ENCODE assay signal across 11 cellular contexts in the genomic region with DNA sequence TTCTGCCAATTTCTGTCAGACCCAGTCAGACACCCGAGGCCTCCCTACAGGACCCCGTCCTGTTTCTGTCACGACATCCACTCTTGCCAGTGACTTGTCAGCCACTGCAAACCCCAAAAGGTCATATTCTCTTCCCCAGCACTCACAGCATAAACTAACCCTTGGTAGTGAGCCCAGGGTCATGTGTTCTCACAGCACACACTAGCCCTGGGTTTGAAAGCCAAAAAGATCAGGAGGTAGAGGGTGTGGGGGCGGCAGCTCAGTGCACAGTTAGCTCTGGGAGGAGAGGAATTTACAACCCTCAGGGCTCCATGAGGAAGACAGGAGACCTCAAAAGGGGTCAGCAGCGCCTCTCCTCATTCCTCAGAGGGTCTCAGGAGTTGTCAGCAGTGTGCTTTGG. TPM values are rescaled to one million over a fixed set of nuclear protein-coding genes. Genes with fewer than 3 reads are reported as not detected.
DNase-seq lines count a peak whose midpoint lies in the region; ATAC-seq, FAIRE-seq and TF ChIP-seq lines count a peak whose summit lies in the region.
"Had no signal": no experiment of that assay in that cellular context is flagged by ENCODE, and none has a peak within 500 bp of the region (broad histone marks: within the 10 kb centered on the region; RNA-seq: fewer than 3 reads in every experiment).

No MANE protein-coding gene starts in this region.

- H3K27me3 ChIP-seq in right lobe of liver (no peaks in the 10 kb centered on the region), HepG2 (ENCODE audit: control insufficient read depth in 1 of 2, insufficient read depth in 2 of 2, low read length in 2 of 2) (peaks cover 0 to 14% of the 10 kb centered on the region in 2 experiments; a peak in 3 of 5 replicates), prostate gland (replicated peaks; ENCODE audit: insufficient read depth) (no peaks in the 10 kb centered on the region)

- H4K20me1 ChIP-seq in HepG2 (ENCODE audit: insufficient read depth, low read length) = no peaks in the 10 kb centered on the region

- WGBS in right lobe of liver (ENCODE audit: insufficient coverage, low coverage, low lambda C conversion rate, missing lambda C conversion rate) = 70% methylated on average over 5 of the region's 5 CpGs
- WGBS in HepG2 (ENCODE audit: low lambda C conversion rate) = 12% methylated on average over 5 of the region's 5 CpGs
- WGBS in prostate gland = 68% methylated on average over 5 of the region's 5 CpGs

- peak overlapping the region in 1 of 3 donors; percentile 29 for H3K27ac ChIP-seq in right lobe of liver
- no peak overlapping the region for H3K27ac ChIP-seq in HepG2 (ENCODE audit: extremely low read length, insufficient read depth, low read length)
- H3K27ac ChIP-seq in prostate gland = peak overlapping the region; percentile 22 to 37

- H3K9me3 ChIP-seq in right lobe of liver = no peaks in the 10 kb centered on the region
- H3K9me3 ChIP-seq in HepG2 (ENCODE audit: low read length) = 0 out of 2 replicates have a peak, but pooled peaks cover 3% of the 10 kb centered on the region
- no peaks in the 10 kb centered on the region for H3K9me3 ChIP-seq in prostate gland

- no peak overlapping the region for H3K4me2 ChIP-seq in HepG2 (ENCODE audit: low read depth, low read length)

- in situ Hi-C loops in HepG2 (cut with HindIII; ENCODE audit: extremely low pct_ligation_motif_present, low pct_unique_long_range_greater_than_20kb) = no loop called here

- no TSS peak for BruUV-seq in HepG2 (replicated peaks; lab: Mats Ljungman, UMichigan)

- no peak overlapping the region for H3K9ac ChIP-seq in HepG2 (ENCODE audit: insufficient read depth, low read depth, low read length)

- H3K4me1 ChIP-seq in right lobe of liver (no peaks in the 10 kb centered on the region), HepG2 (ENCODE audit: insufficient read depth, low read length) (peaks cover 10% of the 10 kb centered on the region), prostate gland (replicated peaks) (no peaks in the 10 kb centered on the region)

- TF ChIP-seq RAD21 in HepG2 (CRISPR knock-in tag; IDR thresholded peaks at IDR 0.05) = no peak

- H3K36me3 ChIP-seq in right lobe of liver (no peaks in the 10 kb centered on the region), HepG2 (replicated peaks in 1 of 2; ENCODE audit: control insufficient read depth in 1 of 2, insufficient read depth in 2 of 2, low read length in 2 of 2) (no peaks in the 10 kb centered on the region), prostate gland (no peaks in the 10 kb centered on the region)

- ATAC-seq in right lobe of liver = peak; percentile 50 to 87 (median 70)
- ATAC-seq in HepG2 = no peak; the same call in 2 of the 3 replicates
- no peak for ATAC-seq in GM21576 (IDR thresholded peaks at IDR 0.05; ENCODE audit: unreplicated experiment)
- no peak for ATAC-seq in GM18909 (IDR thresholded peaks at IDR 0.05; ENCODE audit: poor library complexity, unreplicated experiment)

- H3K4me3 ChIP-seq in right lobe of liver = no peak overlapping the region
- no peak overlapping the region for H3K4me3 ChIP-seq in HepG2 (replicated peaks in 1 of 3; ENCODE audit: insufficient read depth in 1 of 3, low read depth in 2 of 3, low read length in 3 of 3)
- no peak overlapping the region for H3K4me3 ChIP-seq in prostate gland

- POLR2A ChIA-PET in HepG2 (lab: Yijun Ruan, JAX) = no interaction called here

- FAIRE-seq in HepG2 (lab: Jason Lieb, UNC) = no peak

- no peak for TF ChIP-seq EP300 in HepG2 (IDR thresholded peaks at IDR 0.05; ENCODE audit: low read depth in 2 of 2, low read length in 2 of 2)
- no peak for TF ChIP-seq EP300 in HepG2 (CRISPR knock-in tag; IDR thresholded peaks at IDR 0.05; ENCODE audit: borderline replicate concordance)

- no peak for TF ChIP-seq CTCF in right lobe of liver (IDR thresholded peaks at IDR 0.05)
- TF ChIP-seq CTCF in HepG2 (CRISPR knock-in tag; IDR thresholded peaks at IDR 0.05) = no peak
- no peak for TF ChIP-seq CTCF in prostate gland (IDR thresholded peaks at IDR 0.05)

- no peak overlapping the region for H2AFZ ChIP-seq in HepG2 (ENCODE audit: low read length)

- TF ChIP-seq POLR2A in right lobe of liver (IDR thresholded peaks at IDR 0.05) (no peak), HepG2 (IDR thresholded peaks at IDR 0.05; ENCODE audit: insufficient read depth in 1 of 2, low read depth in 2 of 2, low read length in 2 of 2) (no peak), prostate gland (IDR thresholded peaks at IDR 0.05) (no peak)

- CTCF ChIA-PET in HepG2 (lab: Yijun Ruan, JAX; ENCODE audit: low intra/inter-chr PET ratio, low total read pairs) = no interaction called here

- no peaks in the 10 kb centered on the region for H3K79me2 ChIP-seq in HepG2 (ENCODE audit: insufficient read depth, low read length)

- DNase-seq in right lobe of liver (peak in 1 of 3 donors; percentile 30), HepG2 (ENCODE audit: low spot score) (no peak), foreskin melanocyte (peak; percentile 60), prostate gland (ENCODE audit: low spot score) (no peak), NCI-H1417 (lab: John Stamatoyannopoulos, UW) (no peak), GM19240 (ENCODE audit: insufficient read length, low spot score) (no peak)
- DNase-seq: activated CD4-positive, CD25-positive, alpha-beta regulatory T cell treated with anti-CD3 and anti-CD28 coated beads, Interleukin-2, amount 50 U/mL, for 72 hours; activated naive CD8-positive, alpha-beta T cell treated with anti-CD3 and anti-CD28 coated beads, Interleukin-2, amount 10 ng/mL, durations not matched to agents 7 days and 5 days; NCI-H187 had no signal

- intact Hi-C loops in right lobe of liver (cut with DNase I) = no loop called here
- intact Hi-C loops in HepG2 (cut with micrococcal nuclease; ENCODE audit: unreplicated experiment) = no loop called here
- intact Hi-C loops in prostate gland (cut with DNase I) = no loop called here

TF ChIP-seq in HepG2, 621 proteins besides CTCF, POLR2A, EP300 and RAD21:
- no peak for TF ChIP-seq HDAC1 (CRISPR knock-in tag; IDR thresholded peaks at IDR 0.05)
- no peak for TF ChIP-seq ZNF234 (CRISPR knock-in tag; conservative IDR thresholded peaks at IDR 0.05)
- TF ChIP-seq KAT8 (CRISPR knock-in tag; IDR thresholded peaks at IDR 0.05) = no peak
- TF ChIP-seq ELF3 (CRISPR knock-in tag; IDR thresholded peaks at IDR 0.05) = no peak
- TF ChIP-seq, protein P1, sequence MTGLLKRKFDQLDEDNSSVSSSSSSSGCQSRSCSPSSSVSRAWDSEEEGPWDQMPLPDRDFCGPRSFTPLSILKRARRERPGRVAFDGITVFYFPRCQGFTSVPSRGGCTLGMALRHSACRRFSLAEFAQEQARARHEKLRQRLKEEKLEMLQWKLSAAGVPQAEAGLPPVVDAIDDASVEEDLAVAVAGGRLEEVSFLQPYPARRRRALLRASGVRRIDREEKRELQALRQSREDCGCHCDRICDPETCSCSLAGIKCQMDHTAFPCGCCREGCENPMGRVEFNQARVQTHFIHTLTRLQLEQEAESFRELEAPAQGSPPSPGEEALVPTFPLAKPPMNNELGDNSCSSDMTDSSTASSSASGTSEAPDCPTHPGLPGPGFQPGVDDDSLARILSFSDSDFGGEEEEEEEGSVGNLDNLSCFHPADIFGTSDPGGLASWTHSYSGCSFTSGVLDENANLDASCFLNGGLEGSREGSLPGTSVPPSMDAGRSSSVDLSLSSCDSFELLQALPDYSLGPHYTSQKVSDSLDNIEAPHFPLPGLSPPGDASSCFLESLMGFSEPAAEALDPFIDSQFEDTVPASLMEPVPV (CRISPR knock-in tag; IDR thresholded peaks at IDR 0.05) = no peak
- TF ChIP-seq ZNF260 (CRISPR knock-in tag; IDR thresholded peaks at IDR 0.05; ENCODE audit: borderline replicate concordance, low read depth) = no peak
- no peak for TF ChIP-seq ZNF792 (CRISPR knock-in tag; IDR thresholded peaks at IDR 0.05)

RNA-seq across cellular contexts. Expression of a gene that starts 9.9 kb away (rescaled TPM):
- total RNA-seq in right lobe of liver = 10 to 100 TPM; 24.6 to 38.0 (median 29.3) TPM
- 21.9 and 27.7 TPM in 2 replicates for total RNA-seq in HepG2 (2016; rRNA removed; fragmentation: Illumina TruSeq; extraction: Trizol)
- total RNA-seq in HepG2 (2016; cell fraction: cytosol; rRNA removed; fragmentation: Illumina TruSeq; extraction: Trizol; ENCODE audit: low read depth) = 3.3 and 3.5 TPM in 2 replicates
- total RNA-seq in HepG2 (2016; cell fraction: insoluble cytoplasmic fraction; rRNA removed; fragmentation: Illumina TruSeq; extraction: Trizol) = 20.6 and 26.2 TPM in 2 replicates
- total RNA-seq in HepG2 (2016; cell fraction: membrane; rRNA removed; fragmentation: Illumina TruSeq; extraction: Trizol) = 11.1 and 12.4 TPM in 2 replicates
- total RNA-seq in HepG2 (2016; cell fraction: nucleus; rRNA removed; fragmentation: Illumina TruSeq; extraction: Trizol) = 15.6 and 15.7 TPM in 2 replicates
- 35.2 and 36.0 TPM in 2 replicates for polyA plus RNA-seq in HepG2 (2011; rRNA removed)
- 25.8 and 32.1 TPM in 2 replicates for polyA plus RNA-seq in HepG2 (2011; cell fraction: cytosol; rRNA removed)
- 24.9 and 25.2 TPM in 2 replicates for polyA plus RNA-seq in HepG2 (2011; cell fraction: nucleus; rRNA removed)
- 29.4 and 32.2 TPM in 2 replicates for polyA plus RNA-seq in HepG2 (2012)
- 2.4 and 2.5 TPM in 2 replicates for polyA plus RNA-seq in HepG2 (2016; cell fraction: cytosol; fragmentation: Illumina TruSeq; extraction: Trizol; ENCODE audit: low read depth)
- polyA plus RNA-seq in HepG2 (2016; cell fraction: insoluble cytoplasmic fraction; fragmentation: Illumina TruSeq; extraction: Trizol; ENCODE audit: low read depth) = 27.0 and 29.7 TPM in 2 replicates
- 6.8 and 7.3 TPM in 2 replicates for polyA plus RNA-seq in HepG2 (2016; cell fraction: membrane; fragmentation: Illumina TruSeq; extraction: Trizol; ENCODE audit: low read depth)
- 20.8 and 21.2 TPM in 2 replicates for polyA plus RNA-seq in HepG2 (2016; cell fraction: nucleus; fragmentation: Illumina TruSeq; extraction: Trizol; ENCODE audit: insufficient read depth, low read depth)
- polyA minus RNA-seq in HepG2 (2011; rRNA and poly(A)+ RNA removed; ENCODE audit: low replicate concordance) = 17.0 and 19.8 TPM in 2 replicates
- polyA minus RNA-seq in HepG2 (2011; cell fraction: cytosol; rRNA and poly(A)+ RNA removed) = 22.7 and 25.5 TPM in 2 replicates
- 26.1 and 28.5 TPM in 2 replicates for polyA minus RNA-seq in HepG2 (2011; cell fraction: nucleus; rRNA and poly(A)+ RNA removed)
- 10 to 100 TPM; 39.2 to 40.6 TPM for total RNA-seq in prostate gland

Comparison
In these comparisons a context has a peak if more than half of its experiments do, and no peak if none do; other contexts are left out.
1. ATAC-seq: peak in right lobe of liver (4 of 4); none in HepG2 (single experiment), GM21576 (single experiment) and GM18909 (single experiment).